In genomic region chr7:2211259-2211575, GRCh38 we compare ENCODE assay signal across 21 cellular contexts. TPM values are rescaled to one million over a fixed set of nuclear protein-coding genes. Genes with fewer than 3 reads are reported as not detected.
DNase-seq lines count a peak whose midpoint lies in the region; ATAC-seq and TF ChIP-seq lines count a peak whose summit lies in the region.
"Had no signal": no experiment of that assay in that cellular context is flagged by ENCODE, and none has a peak within 500 bp of the region (broad histone marks: within the 10 kb centered on the region; RNA-seq: fewer than 3 reads in every experiment).

No MANE protein-coding gene starts in this region.

- H2AFZ ChIP-seq in H9 (ENCODE audit: low read length) = no peak overlapping the region

- H3K4me1 ChIP-seq in breast epithelium (no peaks in the 10 kb centered on the region), mucosa of descending colon (ENCODE audit: low read depth) (no peaks in the 10 kb centered on the region), H9 (ENCODE audit: insufficient read depth, low read length) (no peaks in the 10 kb centered on the region)
- H3K4me1 ChIP-seq: SJSA1 had no signal

- ATAC-seq in mucosa of descending colon = no peak
- ATAC-seq: CD8-positive, alpha-beta T cell; Panc1 had no signal

- TF ChIP-seq POLR2A in breast epithelium (IDR thresholded peaks at IDR 0.05) = no peak

- no peak for TF ChIP-seq CTCF in MCF 10A (IDR thresholded peaks at IDR 0.05; ENCODE audit: unreplicated experiment)
- TF ChIP-seq CTCF in breast epithelium (IDR thresholded peaks at IDR 0.05) = no peak
- TF ChIP-seq CTCF in mucosa of descending colon (IDR thresholded peaks at IDR 0.05) = no peak
- TF ChIP-seq CTCF in H9 (conservative IDR thresholded peaks at IDR 0.05) = no peak

- no CpG with 5 or more reads among the region's 8 CpGs for WGBS in H9 (ENCODE audit: extremely low coverage, insufficient read length, low lambda C conversion rate)

- H2AK5ac ChIP-seq in H9 (ENCODE audit: insufficient read length, low read length) = no peak overlapping the region

- H3K27ac Mint-ChIP-seq in MCF 10A (ENCODE audit: low read depth, unreplicated experiment) (peak overlapping the region; percentile 51), H9 (no peak overlapping the region; a peak in 1 of 7 replicates)
- H3K27ac Mint-ChIP-seq: CD8-positive, alpha-beta T cell; HFFc6 had no signal

- peaks cover 39% of the 10 kb centered on the region for H3K36me3 Mint-ChIP-seq in MCF 10A (ENCODE audit: insufficient read depth, unreplicated experiment)
- peaks cover 51 to 81% (median 81%) of the 10 kb centered on the region in 3 experiments for H3K36me3 Mint-ChIP-seq in H9 (ENCODE audit: insufficient read depth in 1 of 3, low read depth in 3 of 3)

- POLR2A ChIA-PET in MCF 10A (lab: Yijun Ruan, JAX) = no interaction called here

- H3K4me2 ChIP-seq in H9 (ENCODE audit: insufficient read depth, insufficient read length, low read length) = no peak overlapping the region

- H3K23ac ChIP-seq in H9 (ENCODE audit: insufficient read length, low read depth, low read length) = no peak overlapping the region

- DNase-seq in MCF 10A (ENCODE audit: unreplicated experiment) = no peak
- DNase-seq in breast epithelium (ENCODE audit: low spot score in 2 of 2) = no peak
- DNase-seq in epidermal melanocyte (ENCODE audit: insufficient read length, low spot score) = peak; percentile 88
- peak in 2 of 3 donors; percentile 12 to 25 for DNase-seq in mucosa of descending colon
- DNase-seq in mucosa of gallbladder (ENCODE audit: low spot score) = no peak
- no peak for DNase-seq in H9
- no peak for DNase-seq in medulla oblongata (ENCODE audit: extremely low spot score)
- DNase-seq: 8988T; C1 segment of cervical spinal cord; CD8-positive, alpha-beta T cell; H7; HFFc6; Karpas-422; NCI-H1417; NCI-H1694 treated with DMSO at 0.1 percent for 48 hours; NCI-H2081 treated with DMSO at 0.1 percent for 48 hours; NCI-H2171 treated with DMSO at 0.1 percent for 48 hours; NCI-H524 treated with DMSO at 0.1 percent for 48 hours; NCI-H82 had no signal

- H3K4me3 Mint-ChIP-seq in MCF 10A (ENCODE audit: unreplicated experiment) (no peak overlapping the region), H9 (no peak overlapping the region)
- H3K4me3 Mint-ChIP-seq: CD8-positive, alpha-beta T cell; HFFc6 had no signal

- H3K4me3 ChIP-seq in breast epithelium (no peak overlapping the region), mucosa of descending colon (no peak overlapping the region)
- H3K4me3 ChIP-seq: SJSA1 had no signal

- no peak overlapping the region for H3T11ph ChIP-seq in H9 (ENCODE audit: low read length)

- H3K9ac ChIP-seq in H9 (ENCODE audit: extremely low read depth, insufficient read length, low read length) = no peak overlapping the region

- H3K79me2 ChIP-seq in H9 (ENCODE audit: insufficient read depth, low read length) = no peaks in the 10 kb centered on the region

- no peak overlapping the region for H4K8ac ChIP-seq in H9 (replicated peaks; ENCODE audit: insufficient read length, low read depth, low read length)

- H3K14ac ChIP-seq in H9 (ENCODE audit: insufficient read depth, low read length) = no peak overlapping the region

- BruUV-seq in MCF 10A (replicated peaks; lab: Mats Ljungman, UMichigan) = no TSS peak

- no peak overlapping the region for H4K5ac ChIP-seq in H9 (ENCODE audit: insufficient read length, low read depth, low read length)

- no peak overlapping the region for H3K27ac ChIP-seq in breast epithelium
- H3K27ac ChIP-seq in H9 (ENCODE audit: insufficient read length, low read depth, low read length) = no peak overlapping the region
- H3K27ac ChIP-seq: SJSA1 had no signal

- no peak overlapping the region for H2BK5ac ChIP-seq in H9 (ENCODE audit: insufficient read length, low read length)

- no peaks in the 10 kb centered on the region for H3K79me1 ChIP-seq in H9 (ENCODE audit: insufficient read depth, low read depth, low read length, poor library complexity, severe bottlenecking)

- H3K36me3 ChIP-seq in breast epithelium (no peaks in the 10 kb centered on the region), mucosa of descending colon (ENCODE audit: low read depth) (no peaks in the 10 kb centered on the region)

- no peak overlapping the region for H2BK20ac ChIP-seq in H9 (ENCODE audit: low read depth, low read length, poor library complexity, severe bottlenecking)

- no peaks in the 10 kb centered on the region for H3K9me3 ChIP-seq in breast epithelium
- H3K9me3 ChIP-seq in mucosa of descending colon = no peaks in the 10 kb centered on the region
- H3K9me3 ChIP-seq in H9 (ENCODE audit: control insufficient read depth, low read depth, low read length) = no peaks in the 10 kb centered on the region

- no peak overlapping the region for H3K4ac ChIP-seq in H9 (ENCODE audit: low read depth, low read length)

- H4K91ac ChIP-seq in H9 (ENCODE audit: insufficient read length, low read depth, low read length) = no peak overlapping the region

- no peak overlapping the region for H2BK12ac ChIP-seq in H9 (ENCODE audit: insufficient read length, low read depth, low read length)

- CTCF ChIA-PET in MCF 10A (lab: Yijun Ruan, JAX) = interaction anchor here (0.9 to 1.2 kb wide), 3 partner anchors 15 to 207 kb away, joined by 3 read pairs; no protein-coding TSS in a partner anchor

- no peak overlapping the region for H2BK120ac ChIP-seq in H9 (ENCODE audit: low read depth, low read length, poor library complexity, severe bottlenecking)

- H3K27me3 Mint-ChIP-seq in MCF 10A (ENCODE audit: insufficient read depth, unreplicated experiment) (no peaks in the 10 kb centered on the region), H9 (ENCODE audit: low read depth) (no peaks in the 10 kb centered on the region)

- intact Hi-C loops in MCF 10A (cut with micrococcal nuclease) (no loop called here), breast epithelium (cut with DNase I; ENCODE audit: low total_unique reads) (no loop called here), mucosa of descending colon (cut with DNase I, micrococcal nuclease) (loop anchor here in 1 of 2 donors (5.0 kb wide), 1 partner anchor 629 kb away; no protein-coding TSS in a partner anchor)

- H3K56ac ChIP-seq in H9 (ENCODE audit: insufficient read length, low read depth, low read length) = no peak overlapping the region

- no peak overlapping the region for H3K18ac ChIP-seq in H9 (ENCODE audit: insufficient read length, low read depth, low read length)

- peaks cover 6% of the 10 kb centered on the region for H3K4me1 Mint-ChIP-seq in MCF 10A (ENCODE audit: insufficient read depth, unreplicated experiment)
- no peaks in the 10 kb centered on the region for H3K4me1 Mint-ChIP-seq in H9

- H3K23me2 ChIP-seq in H9 (ENCODE audit: insufficient read length, low read depth, low read length, poor library complexity, severe bottlenecking) = no peaks in the 10 kb centered on the region

- H3K27me3 ChIP-seq in breast epithelium = no peaks in the 10 kb centered on the region
- no peaks in the 10 kb centered on the region for H3K27me3 ChIP-seq in H9 (ENCODE audit: insufficient read depth, low read length)
- H3K27me3 ChIP-seq: SJSA1 had no signal

- no peak overlapping the region for H2BK15ac ChIP-seq in H9 (ENCODE audit: low read depth, low read length)

- H4K20me1 ChIP-seq in H9 (ENCODE audit: control insufficient read depth, insufficient read depth, insufficient read length) = no peaks in the 10 kb centered on the region

- H3K9me3 Mint-ChIP-seq in MCF 10A (ENCODE audit: unreplicated experiment) = no peaks in the 10 kb centered on the region
- peaks cover 1 to 5% of the 10 kb centered on the region in 2 experiments; a peak in 3 of 5 replicates for H3K9me3 Mint-ChIP-seq in H9
- H3K9me3 Mint-ChIP-seq: CD8-positive, alpha-beta T cell; HFFc6 had no signal

RNA-seq across cellular contexts. Expression of gene MAD1L1, which starts 21.5 kb away (rescaled TPM):
- total RNA-seq in MCF 10A (2022) (25.2 and 32.0 TPM in 2 replicates), breast epithelium (10 to 100 TPM; 27.7 to 33.9 (median 28.8) TPM), mucosa of descending colon (10 to 100 TPM; 25.3 to 31.2 (median 26.2) TPM), mucosa of gallbladder (50.5 TPM), H9 (2021) (37.4 and 39.0 TPM in 2 replicates)

RNA-seq across cellular contexts. Expression of gene MRM2, which starts 30.8 kb away (rescaled TPM):
- total RNA-seq in MCF 10A (2022) (26.9 and 32.1 TPM in 2 replicates), breast epithelium (10 to 100 TPM; 10.9 to 20.2 (median 18.0) TPM), mucosa of descending colon (10 to 100 TPM; 16.5 to 18.8 (median 17.2) TPM), mucosa of gallbladder (21.4 TPM), H9 (2021) (57.2 and 59.0 TPM in 2 replicates)

RNA-seq across cellular contexts. Expression of gene NUDT1, which starts 30.8 kb away (rescaled TPM):
- total RNA-seq in MCF 10A (2022) (20.3 and 27.2 TPM in 2 replicates), breast epithelium (10 to 100 TPM; 13.3 to 28.5 (median 18.0) TPM), mucosa of descending colon (10 to 100 TPM in 2 of 3 donors, 1 to 10 TPM in 1; 6.8 to 20.3 (median 12.4) TPM), mucosa of gallbladder (11.6 TPM), H9 (2021) (80.3 and 84.7 TPM in 2 replicates)

Comparison
In these comparisons a context has a peak if more than half of its experiments do, and no peak if none do; other contexts are left out.
1. DNase-seq: peak in epidermal melanocyte (single experiment) and mucosa of descending colon (2 of 3); none in MCF 10A (single experiment), breast epithelium (0 of 2), mucosa of gallbladder (single experiment), H9 (single experiment) and medulla oblongata (single experiment).